Comparison of ENCODE assay signal across 26 cellular contexts in the genomic region with DNA sequence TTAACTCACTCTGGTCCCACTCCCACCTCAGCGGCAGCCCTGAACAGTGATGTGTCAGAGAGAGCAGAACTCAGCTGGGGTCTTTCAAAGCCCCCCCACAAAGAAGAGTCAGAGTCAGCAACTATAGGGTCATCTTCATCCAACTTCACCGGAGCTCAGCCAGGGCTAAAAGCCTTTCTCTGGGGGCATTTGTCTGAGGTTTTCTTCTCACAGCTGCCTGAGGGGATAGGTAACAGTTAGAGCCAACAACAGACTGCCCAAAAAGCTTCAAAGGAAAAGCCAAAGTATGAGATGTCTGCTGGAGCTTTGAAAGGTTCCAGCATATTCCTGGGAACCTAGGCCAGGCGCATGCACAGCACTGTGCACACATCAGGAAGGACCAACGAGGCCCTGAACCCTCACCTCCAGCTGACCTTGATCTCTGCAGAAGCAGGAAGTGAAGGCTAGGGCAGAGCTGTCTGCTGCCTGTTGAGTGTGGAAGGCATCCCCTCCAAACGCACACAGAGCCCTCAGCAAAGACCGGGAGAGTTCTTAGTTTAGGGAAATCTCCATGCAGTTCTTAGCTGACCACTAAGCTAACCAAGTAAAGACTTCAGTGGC. TPM values are rescaled to one million over a fixed set of nuclear protein-coding genes. Genes with fewer than 3 reads are reported as not detected.
A peak's percentile ranks its signal among the peaks of the same experiment; 100 is the strongest.
DNase-seq lines count a peak whose midpoint lies in the region; ATAC-seq, FAIRE-seq and TF ChIP-seq lines count a peak whose summit lies in the region.
"Had no signal": no experiment of that assay in that cellular context is flagged by ENCODE, and none has a peak within 500 bp of the region (broad histone marks: within the 10 kb centered on the region; RNA-seq: fewer than 3 reads in every experiment).

No MANE protein-coding gene starts in this region.

- H3K27ac ChIP-seq in K562 (ENCODE audit: extremely low read depth, low read depth, low read length) (no peak overlapping the region), osteoblast (ENCODE audit: low read depth, low read length) (no peak overlapping the region), heart left ventricle (no peak overlapping the region)
- H3K27ac ChIP-seq: A549; BLaER1 treated with 17β-estradiol and CSF1 and Interleukin-3, amounts not matched to agents 10 nM and 100 nM had no signal

- peaks cover 2 to 30% of the 10 kb centered on the region in 2 experiments; a peak in 4 of 5 replicates for H3K4me1 ChIP-seq in K562 (replicated peaks in 1 of 2; ENCODE audit: control insufficient read depth in 2 of 2, insufficient read depth in 2 of 2, low read length in 2 of 2)
- no peaks in the 10 kb centered on the region for H3K4me1 ChIP-seq in osteoblast (ENCODE audit: insufficient read depth, low read length)
- H3K4me1 ChIP-seq in heart left ventricle, result no peaks in the 10 kb centered on the region
- H3K4me1 ChIP-seq: A549, BE2C had no signal

- H4K20me1 ChIP-seq in K562 (replicated peaks; ENCODE audit: control insufficient read depth, insufficient read depth, low read length), result no peaks in the 10 kb centered on the region; the same call in 1 of the 2 replicates
- H4K20me1 ChIP-seq in osteoblast (ENCODE audit: insufficient read depth, low read length), result no peaks in the 10 kb centered on the region

- H3K27me3 Mint-ChIP-seq in activated naive CD4-positive, alpha-beta T cell treated with anti-CD3 and anti-CD28 coated beads, Interleukin-2, amount 50 U/mL, for 24 hours, result no peaks in the 10 kb centered on the region
- H3K27me3 Mint-ChIP-seq: CD4-positive, alpha-beta T cell; CD8-positive, alpha-beta memory T cell had no signal

- H3K27me3 ChIP-seq in K562 (ENCODE audit: control insufficient read depth in 2 of 2, insufficient read depth in 2 of 2, low read length in 2 of 2), result no peaks in the 10 kb centered on the region; a peak in 1 of 5 replicates
- no peaks in the 10 kb centered on the region for H3K27me3 ChIP-seq in osteoblast (ENCODE audit: insufficient read depth, low read length)
- H3K27me3 ChIP-seq in heart left ventricle, result no peaks in the 10 kb centered on the region
- H3K27me3 ChIP-seq: BE2C; BLaER1 treated with 17β-estradiol and CSF1 and Interleukin-3, amounts not matched to agents 10 nM and 100 nM had no signal

- no peaks in the 10 kb centered on the region for H3K9me1 ChIP-seq in K562 (ENCODE audit: control insufficient read depth, insufficient read depth, low read length)

- TF ChIP-seq POLR2A in K562 (conservative IDR thresholded peaks at IDR 0.05) (no peak), heart left ventricle (IDR thresholded peaks at IDR 0.05) (no peak)

- no peak overlapping the region for H3K4me3 ChIP-seq in K562
- H3K4me3 ChIP-seq in osteoblast (ENCODE audit: insufficient read depth, low read length), result no peak overlapping the region
- no peak overlapping the region for H3K4me3 ChIP-seq in heart left ventricle
- H3K4me3 ChIP-seq: A549; BLaER1 treated with 17β-estradiol and CSF1 and Interleukin-3, amounts not matched to agents 10 nM and 100 nM; GM23338 had no signal

- intact Hi-C loops in K562 (cut with micrococcal nuclease) (no loop called here), heart left ventricle (cut with DNase I) (loop anchor here in 1 of 10 donors (10.0 kb wide), 1 partner anchor 59 kb away; a partner anchor contains a TSS)

- TF ChIP-seq EP300 in K562 (IDR thresholded peaks at IDR 0.05; ENCODE audit: low read length), result no peak

- H3K4me1 Mint-ChIP-seq in activated naive CD4-positive, alpha-beta T cell treated with anti-CD3 and anti-CD28 coated beads, Interleukin-2, amount 50 U/mL, for 24 hours, result peaks cover 6% of the 10 kb centered on the region

- H3K36me3 ChIP-seq in K562 (ENCODE audit: control insufficient read depth, insufficient read depth, low read length) (peaks cover 70% of the 10 kb centered on the region), osteoblast (ENCODE audit: insufficient read depth, low read length) (peaks cover 31% of the 10 kb centered on the region), heart left ventricle (peaks cover 0 to 80% (median 70%) of the 10 kb centered on the region in 9 donors)

- CTCF ChIA-PET in K562 (lab: Yijun Ruan, JAX; ENCODE audit: low intra/inter-chr PET ratio) (interaction anchor here (0.7 to 6.2 kb wide), 3 partner anchors 156 to 184 kb away, joined by 3 to 156 read pairs (median 4); no protein-coding TSS in a partner anchor), HEK293T (lab: Yijun Ruan, JAX) (interaction anchor here (0.5 to 2.5 kb wide), 3 partner anchors 12 to 183 kb away, joined by 3 to 13 read pairs (median 5); no protein-coding TSS in a partner anchor)

- DNase-seq in activated naive CD4-positive, alpha-beta T cell treated with anti-CD3 and anti-CD28 coated beads, Interleukin-2, amount 50 U/mL, for 72 hours (ENCODE audit: low spot score in 2 of 2), result no peak
- DNase-seq in K562 (ENCODE audit: extremely low read depth in 1 of 4, low spot score in 3 of 4), result no peak
- DNase-seq in osteoblast (ENCODE audit: insufficient read length, low spot score, missing footprints), result peak; percentile 65
- DNase-seq in HEK293T (ENCODE audit: extremely low spot score), result no peak
- no peak for DNase-seq in heart left ventricle
- DNase-seq in nucleus accumbens (lab: John Stamatoyannopoulos, UW), result no peak
- DNase-seq: 8988T; ACHN; AML-193; BE2C; Calu3; CD4-positive, alpha-beta T cell; CD8-positive, alpha-beta memory T cell; DMS53; DMS79 treated with DMSO at 0.1 percent for 48 hours; GF-D8; H9; HFFc6 had no signal

- no peak for FAIRE-seq in K562 (lab: Jason Lieb, UNC)
- FAIRE-seq: A549, GM12891, GM18507 had no signal

- no peak overlapping the region for H3K9ac ChIP-seq in K562 (ENCODE audit: insufficient read depth in 1 of 2, low read depth in 2 of 2, low read length in 2 of 2)

- no peak overlapping the region for H3K4me3 Mint-ChIP-seq in activated naive CD4-positive, alpha-beta T cell treated with anti-CD3 and anti-CD28 coated beads, Interleukin-2, amount 50 U/mL, for 24 hours
- H3K4me3 Mint-ChIP-seq: CD14-positive monocyte; CD4-positive, alpha-beta T cell; CD8-positive, alpha-beta memory T cell; GM23338; H9; HFFc6 had no signal

- H3K27ac Mint-ChIP-seq in activated naive CD4-positive, alpha-beta T cell treated with anti-CD3 and anti-CD28 coated beads, Interleukin-2, amount 50 U/mL, for 24 hours, result peak overlapping the region; percentile 17
- H3K27ac Mint-ChIP-seq in activated naive CD4-positive, alpha-beta T cell treated with anti-CD3 and anti-CD28 coated beads, Interleukin-2, amount 50 U/mL, for 72 hours, result peak overlapping the region in 1 of 2 donors; percentile 60
- H3K27ac Mint-ChIP-seq: CD4-positive, alpha-beta T cell; GM23338; H9; HFFc6 had no signal

- no TSS peak for BruUV-seq in K562 (replicated peaks; lab: Mats Ljungman, UMichigan)

- H3K9me3 Mint-ChIP-seq in activated naive CD4-positive, alpha-beta T cell treated with anti-CD3 and anti-CD28 coated beads, Interleukin-2, amount 50 U/mL, for 24 hours, result no peaks in the 10 kb centered on the region
- no peaks in the 10 kb centered on the region for H3K9me3 Mint-ChIP-seq in activated naive CD4-positive, alpha-beta T cell treated with anti-CD3 and anti-CD28 coated beads, Interleukin-2, amount 50 U/mL, for 72 hours
- H3K9me3 Mint-ChIP-seq: CD4-positive, alpha-beta T cell; CD8-positive, alpha-beta memory T cell; GM23338; HFFc6 had no signal

- WGBS in K562 (ENCODE audit: insufficient coverage, low coverage, missing lambda C conversion rate), result 65% methylated on average over 6 of the region's 6 CpGs
- WGBS in heart left ventricle, 4 donors, result 87 to 94% (median 93%) methylated on average over 6 of the region's 6 CpGs

- TF ChIP-seq CTCF in K562 (IDR thresholded peaks at IDR 0.05 in 2 of 3, conservative IDR thresholded peaks at IDR 0.05 in 1 of 3; ENCODE audit: insufficient read depth in 2 of 3, low read depth in 1 of 3, low read length in 3 of 3), result no peak
- no peak for TF ChIP-seq CTCF in osteoblast (IDR thresholded peaks at IDR 0.05; ENCODE audit: extremely low read depth, low read depth, low read length)
- TF ChIP-seq CTCF in heart left ventricle (IDR thresholded peaks at IDR 0.05), result no peak

- H3K4me2 ChIP-seq in K562 (ENCODE audit: insufficient read depth, low read length) (no peak overlapping the region), osteoblast (ENCODE audit: insufficient read depth, low read length) (no peak overlapping the region)
- H3K4me2 ChIP-seq: A549, GM23338 had no signal

- TF ChIP-seq RAD21 in K562 (CRISPR knock-in tag; conservative IDR thresholded peaks at IDR 0.05 in 1 of 2, IDR thresholded peaks at IDR 0.05 in 1 of 2), result no peak

- in situ Hi-C loops in K562 (cut with MboI), result loop anchor here (5.0 kb wide), 1 partner anchor 181 kb away; no protein-coding TSS in a partner anchor

- H3K9me3 ChIP-seq in K562 (replicated peaks; ENCODE audit: control insufficient read depth, insufficient read depth, low read depth, low read length), result no peaks in the 10 kb centered on the region
- no peaks in the 10 kb centered on the region for H3K9me3 ChIP-seq in osteoblast (ENCODE audit: low read depth, low read length)
- H3K9me3 ChIP-seq in heart left ventricle, result peaks cover 0 to 6% (median 0%) of the 10 kb centered on the region in 12 donors
- H3K9me3 ChIP-seq: A549 had no signal

- H2AFZ ChIP-seq in K562 (ENCODE audit: low read depth, low read length) (no peak overlapping the region), osteoblast (ENCODE audit: low read length) (no peak overlapping the region)
- H2AFZ ChIP-seq: GM23338 had no signal

- peaks cover 25% of the 10 kb centered on the region for H3K36me3 Mint-ChIP-seq in activated naive CD4-positive, alpha-beta T cell treated with anti-CD3 and anti-CD28 coated beads, Interleukin-2, amount 50 U/mL, for 24 hours
- peaks cover 18 to 21% of the 10 kb centered on the region in 2 donors for H3K36me3 Mint-ChIP-seq in activated naive CD4-positive, alpha-beta T cell treated with anti-CD3 and anti-CD28 coated beads, Interleukin-2, amount 50 U/mL, for 72 hours

- no peak for ATAC-seq in activated naive CD4-positive, alpha-beta T cell treated with anti-CD3 and anti-CD28 coated beads, Interleukin-2, amount 50 U/mL, for 72 hours
- ATAC-seq in K562 (no peak), heart left ventricle (no peak)
- ATAC-seq: HCT116 had no signal

- no peaks in the 10 kb centered on the region for H3K79me2 ChIP-seq in K562 (ENCODE audit: control insufficient read depth, insufficient read depth, low read length)
- no peaks in the 10 kb centered on the region for H3K79me2 ChIP-seq in osteoblast (ENCODE audit: insufficient read depth, low read length)

- POLR2A ChIA-PET in K562 (lab: Yijun Ruan, JAX) (interaction anchor here (0.6 to 3.5 kb wide), 16 partner anchors 9 to 207 kb away, joined by 3 to 26 read pairs (median 4); a partner anchor contains a TSS), HEK293T (lab: Yijun Ruan, JAX) (no interaction called here)

RNA-seq across cellular contexts. Expression of a gene that starts 28.1 kb away (rescaled TPM):
- total RNA-seq in activated naive CD4-positive, alpha-beta T cell treated with anti-CD3 and anti-CD28 coated beads, Interleukin-2, amount 50 U/mL, for 72 hours, result 100 to 1,000 TPM in 1 of 2 donors, 10 to 100 TPM in 1; 39.7 to 113 TPM
- 125 and 360 TPM in 2 replicates for total RNA-seq in K562 (2011; cell fraction: chromatin; rRNA removed; ENCODE audit: low replicate concordance)
- 500 and 649 TPM in 2 replicates for total RNA-seq in K562 (2011; cell fraction: nucleolus; rRNA removed)
- 301 and 358 TPM in 2 replicates for total RNA-seq in K562 (2011; cell fraction: nucleoplasm; rRNA removed)
- total RNA-seq in K562 (2014; rRNA removed) (334 and 497 TPM in 2 replicates), K562 (2014; rRNA removed; fragmentation: Illumina TruSeq; extraction: Trizol) (29.4 and 46.3 TPM in 2 replicates), K562 (2015; rRNA removed; fragmentation: Illumina TruSeq; extraction: Trizol) (155 and 156 TPM in 2 replicates), K562 (2021) (348 and 351 TPM in 2 replicates), osteoblast (220 and 288 TPM in 2 replicates), heart left ventricle (100 to 1,000 TPM in 8 of 9 donors, 10 to 100 TPM in 1; 69.7 to 195 (median 119) TPM)
- polyA plus RNA-seq in K562 (2011; rRNA removed) (185 and 498 TPM in 2 replicates), K562 (2014; fragmentation: Illumina TruSeq; extraction: Trizol) (108 and 305 TPM in 2 replicates), K562 (2014; fragmentation: Nextera tagmentation; extraction: Ambion mirVana) (10 to 100 TPM; 12.5 to 39.6 TPM), K562 (2014; rRNA removed) (263 and 317 TPM in 2 replicates), heart left ventricle (100 to 1,000 TPM in 1 of 2 donors, 10 to 100 TPM in 1; 84.7 to 249 TPM)
- 652 and 657 TPM in 2 replicates for polyA plus RNA-seq in K562 (2011; cell fraction: cytosol; rRNA removed)
- 321 and 432 TPM in 2 replicates for polyA plus RNA-seq in K562 (2011; cell fraction: nucleus; rRNA removed)
- 279 and 699 TPM in 2 replicates for polyA plus RNA-seq in K562 (2012)
- 92.9 and 123 TPM in 2 replicates for polyA minus RNA-seq in K562 (2011; rRNA and poly(A)+ RNA removed)
- 148 and 344 TPM in 2 replicates for polyA minus RNA-seq in K562 (2011; cell fraction: cytosol; rRNA and poly(A)+ RNA removed)
- polyA minus RNA-seq in K562 (2011; cell fraction: nucleus; rRNA and poly(A)+ RNA removed), result 63.8 and 154 TPM in 2 replicates

RNA-seq across cellular contexts. Expression of a gene that starts 28.2 kb away (rescaled TPM):
- total RNA-seq in activated naive CD4-positive, alpha-beta T cell treated with anti-CD3 and anti-CD28 coated beads, Interleukin-2, amount 50 U/mL, for 72 hours, result 10 to 100 TPM in 1 of 2 donors, 1 to 10 TPM in 1; 4.6 to 33.0 TPM
- total RNA-seq in K562 (2011; cell fraction: chromatin; rRNA removed; ENCODE audit: low replicate concordance), result 156 and 367 TPM in 2 replicates
- 176 and 216 TPM in 2 replicates for total RNA-seq in K562 (2011; cell fraction: nucleolus; rRNA removed)
- total RNA-seq in K562 (2011; cell fraction: nucleoplasm; rRNA removed), result 160 and 165 TPM in 2 replicates
- total RNA-seq in K562 (2014; rRNA removed), result 49.4 and 60.7 TPM in 2 replicates
- total RNA-seq in K562 (2014; rRNA removed; fragmentation: Illumina TruSeq; extraction: Trizol), result 25.1 and 32.6 TPM in 2 replicates
- total RNA-seq in K562 (2015; rRNA removed; fragmentation: Illumina TruSeq; extraction: Trizol), result 45.9 and 50.4 TPM in 2 replicates
- total RNA-seq in K562 (2021), result 78.2 and 80.2 TPM in 2 replicates
- polyA plus RNA-seq in K562 (2011; rRNA removed), result 50.2 and 93.6 TPM in 2 replicates
- 84.2 and 98.0 TPM in 2 replicates for polyA plus RNA-seq in K562 (2011; cell fraction: cytosol; rRNA removed)
- 148 and 181 TPM in 2 replicates for polyA plus RNA-seq in K562 (2011; cell fraction: nucleus; rRNA removed)
- 83.1 and 83.5 TPM in 2 replicates for polyA plus RNA-seq in K562 (2012)
- 45.0 and 66.1 TPM in 2 replicates for polyA plus RNA-seq in K562 (2014; fragmentation: Illumina TruSeq; extraction: Trizol)
- polyA plus RNA-seq in K562 (2014; fragmentation: Nextera tagmentation; extraction: Ambion mirVana), result 1 to 10 TPM; 3.3 to 4.4 TPM
- 52.5 and 57.0 TPM in 2 replicates for polyA plus RNA-seq in K562 (2014; rRNA removed)
- polyA minus RNA-seq in K562 (2011; rRNA and poly(A)+ RNA removed), result 44.4 and 47.5 TPM in 2 replicates
- polyA minus RNA-seq in K562 (2011; cell fraction: cytosol; rRNA and poly(A)+ RNA removed), result 55.3 and 75.6 TPM in 2 replicates
- 57.4 and 103 TPM in 2 replicates for polyA minus RNA-seq in K562 (2011; cell fraction: nucleus; rRNA and poly(A)+ RNA removed)
- total RNA-seq in osteoblast, result 19.5 and 21.5 TPM in 2 replicates
- 10 to 100 TPM; 23.5 to 42.5 (median 33.5) TPM for total RNA-seq in heart left ventricle
- polyA plus RNA-seq in heart left ventricle, result 10 to 100 TPM; 23.4 to 60.2 TPM

RNA-seq across cellular contexts. Expression of a gene that starts 58.8 kb away (rescaled TPM):
- 10 to 100 TPM in 1 of 2 donors, 1 to 10 TPM in 1; 9.6 to 13.4 TPM for total RNA-seq in activated naive CD4-positive, alpha-beta T cell treated with anti-CD3 and anti-CD28 coated beads, Interleukin-2, amount 50 U/mL, for 72 hours
- total RNA-seq in K562 (2011; cell fraction: chromatin; rRNA removed; ENCODE audit: low replicate concordance), result 5.3 and 21.3 TPM in 2 replicates
- total RNA-seq in K562 (2011; cell fraction: nucleolus; rRNA removed), result 21.8 and 25.5 TPM in 2 replicates
- total RNA-seq in K562 (2011; cell fraction: nucleoplasm; rRNA removed), result 7.3 and 7.8 TPM in 2 replicates
- total RNA-seq in K562 (2014; rRNA removed) (48.9 and 69.1 TPM in 2 replicates), K562 (2014; rRNA removed; fragmentation: Illumina TruSeq; extraction: Trizol) (0.57 and 0.84 TPM in 2 replicates), K562 (2015; rRNA removed; fragmentation: Illumina TruSeq; extraction: Trizol) (17.8 and 20.6 TPM in 2 replicates), K562 (2021) (50.5 and 55.3 TPM in 2 replicates), osteoblast (4.0 and 5.6 TPM in 2 replicates), heart left ventricle (1 to 10 TPM; 1.9 to 3.7 (median 2.4) TPM)
- polyA plus RNA-seq in K562 (2011; rRNA removed) (10.2 and 35.0 TPM in 2 replicates), K562 (2014; fragmentation: Illumina TruSeq; extraction: Trizol) (1.9 and 18.0 TPM in 2 replicates), K562 (2014; fragmentation: Nextera tagmentation; extraction: Ambion mirVana) (1 to 10 TPM in 1 of 2 experiments, under 1 TPM in 1; 0.56 to 3.5 TPM), K562 (2014; rRNA removed) (40.7 and 41.3 TPM in 2 replicates), heart left ventricle (1 to 10 TPM; 1.6 to 9.2 TPM)
- 37.2 and 43.8 TPM in 2 replicates for polyA plus RNA-seq in K562 (2011; cell fraction: cytosol; rRNA removed)
- 33.2 and 43.3 TPM in 2 replicates for polyA plus RNA-seq in K562 (2011; cell fraction: nucleus; rRNA removed)
- polyA plus RNA-seq in K562 (2012), result 42.2 and 62.2 TPM in 2 replicates
- polyA minus RNA-seq in K562 (2011; rRNA and poly(A)+ RNA removed), result 2.8 and 3.7 TPM in 2 replicates
- 13.2 and 33.0 TPM in 2 replicates for polyA minus RNA-seq in K562 (2011; cell fraction: cytosol; rRNA and poly(A)+ RNA removed)
- polyA minus RNA-seq in K562 (2011; cell fraction: nucleus; rRNA and poly(A)+ RNA removed), result 12.0 and 14.3 TPM in 2 replicates

RNA-seq across cellular contexts. Expression of a gene that starts 58.8 kb away (rescaled TPM):
- total RNA-seq in activated naive CD4-positive, alpha-beta T cell treated with anti-CD3 and anti-CD28 coated beads, Interleukin-2, amount 50 U/mL, for 72 hours, result 10 to 100 TPM; 12.1 to 20.1 TPM
- 82.4 and 192 TPM in 2 replicates for total RNA-seq in K562 (2011; cell fraction: chromatin; rRNA removed; ENCODE audit: low replicate concordance)
- total RNA-seq in K562 (2011; cell fraction: nucleolus; rRNA removed), result 134 and 166 TPM in 2 replicates
- 107 and 110 TPM in 2 replicates for total RNA-seq in K562 (2011; cell fraction: nucleoplasm; rRNA removed)
- total RNA-seq in K562 (2014; rRNA removed) (32.5 and 42.0 TPM in 2 replicates), K562 (2014; rRNA removed; fragmentation: Illumina TruSeq; extraction: Trizol) (16.3 and 19.8 TPM in 2 replicates), K562 (2015; rRNA removed; fragmentation: Illumina TruSeq; extraction: Trizol) (26.2 and 28.8 TPM in 2 replicates), K562 (2021) (75.4 and 75.5 TPM in 2 replicates), osteoblast (10.3 and 11.9 TPM in 2 replicates), heart left ventricle (10 to 100 TPM in 3 of 9 donors, 1 to 10 TPM in 6; 5.1 to 11.6 (median 7.7) TPM)
- polyA plus RNA-seq in K562 (2011; rRNA removed) (32.7 and 82.6 TPM in 2 replicates), K562 (2014; fragmentation: Illumina TruSeq; extraction: Trizol) (39.2 and 40.1 TPM in 2 replicates), K562 (2014; fragmentation: Nextera tagmentation; extraction: Ambion mirVana) (10 to 100 TPM; 23.6 to 33.7 TPM), K562 (2014; rRNA removed) (28.2 and 31.2 TPM in 2 replicates), heart left ventricle (1 to 10 TPM; 4.6 to 4.9 TPM)
- polyA plus RNA-seq in K562 (2011; cell fraction: cytosol; rRNA removed), result 68.8 and 74.9 TPM in 2 replicates
- polyA plus RNA-seq in K562 (2011; cell fraction: nucleus; rRNA removed), result 124 and 157 TPM in 2 replicates
- polyA plus RNA-seq in K562 (2012), result 40.3 and 56.9 TPM in 2 replicates
- 49.5 and 66.5 TPM in 2 replicates for polyA minus RNA-seq in K562 (2011; rRNA and poly(A)+ RNA removed)
- polyA minus RNA-seq in K562 (2011; cell fraction: cytosol; rRNA and poly(A)+ RNA removed), result 31.7 and 46.0 TPM in 2 replicates
- 42.7 and 85.4 TPM in 2 replicates for polyA minus RNA-seq in K562 (2011; cell fraction: nucleus; rRNA and poly(A)+ RNA removed)
